Comparison of ENCODE assay signal across 7 cellular contexts in the genomic region with DNA sequence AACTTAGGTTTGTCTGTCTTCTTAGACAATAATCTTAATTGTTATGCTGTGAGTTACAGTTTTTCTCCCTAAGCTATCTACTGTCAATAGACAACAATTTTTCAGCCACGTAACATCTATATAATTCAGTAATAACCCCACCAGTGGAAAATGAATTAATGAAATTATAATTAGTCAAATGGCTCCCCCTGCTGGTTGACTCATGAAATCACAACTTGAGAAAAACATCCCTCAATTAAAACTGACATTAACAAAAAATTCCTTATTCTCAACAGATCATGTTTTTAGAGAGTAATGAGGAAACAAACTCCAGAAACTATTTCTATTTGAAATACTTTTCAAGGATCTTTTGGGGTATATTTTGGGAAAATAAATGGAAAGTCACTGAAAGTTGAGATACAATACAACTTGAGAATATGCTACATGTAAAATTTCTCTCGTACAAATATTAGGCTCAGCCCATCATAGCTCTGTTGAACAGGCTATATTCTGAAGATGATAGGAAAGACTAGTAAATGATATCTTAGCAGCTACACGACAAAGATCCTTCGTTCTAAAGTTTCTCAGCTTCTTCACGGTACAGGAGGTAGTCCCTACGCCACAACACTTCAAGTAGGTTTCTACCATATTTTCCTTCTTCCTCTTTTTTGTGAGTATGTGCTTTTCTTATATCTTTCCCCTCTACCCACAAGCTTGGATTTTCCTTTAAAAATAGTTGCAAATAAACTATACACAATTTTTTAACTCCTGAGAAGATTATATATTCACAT. TPM values are rescaled to one million over a fixed set of nuclear protein-coding genes. Genes with fewer than 3 reads are reported as not detected.
A peak's percentile ranks its signal among the peaks of the same experiment; 100 is the strongest.
DNase-seq lines count a peak whose midpoint lies in the region; ATAC-seq, FAIRE-seq and TF ChIP-seq lines count a peak whose summit lies in the region.

No MANE protein-coding gene starts in this region.

- H3K36me3 Mint-ChIP-seq in chondrocyte (ENCODE audit: low read depth), result peaks cover 1% of the 10 kb centered on the region

- ATAC-seq in GM21786 (IDR thresholded peaks at IDR 0.05; ENCODE audit: unreplicated experiment), result no peak

- no peaks in the 10 kb centered on the region for H3K9me3 Mint-ChIP-seq in chondrocyte (ENCODE audit: low read depth)

- peak; percentile 98 for TF ChIP-seq CTCF in chondrocyte (IDR thresholded peaks at IDR 0.05)

- no peak for TF ChIP-seq POLR2A in H54 (IDR thresholded peaks at IDR 0.05; ENCODE audit: low read depth, low read length)

- H3K4me1 Mint-ChIP-seq in chondrocyte (ENCODE audit: low read depth), result peaks cover 4% of the 10 kb centered on the region

- no peak overlapping the region for H3K27ac Mint-ChIP-seq in chondrocyte (ENCODE audit: unreplicated experiment)

- no peaks in the 10 kb centered on the region for H3K27me3 Mint-ChIP-seq in chondrocyte (ENCODE audit: low read depth)

- DNase-seq in COR-L47 (lab: John Stamatoyannopoulos, UW) (peak; percentile 56), H54 (ENCODE audit: insufficient read length, low spot score) (no peak), NOMO-1 treated with DMSO at 0.1 percent for 48 hours (lab: John Stamatoyannopoulos, UW; ENCODE audit: unreplicated experiment) (peak; percentile 50), chondrocyte (ENCODE audit: low spot score) (no peak), midbrain (lab: John Stamatoyannopoulos, UW) (peak; percentile 40), amygdala (lab: John Stamatoyannopoulos, UW) (no peak)

- peak; percentile 86 for FAIRE-seq in H54 (lab: Jason Lieb, UNC)

- no peak overlapping the region for H3K4me3 Mint-ChIP-seq in chondrocyte (ENCODE audit: unreplicated experiment)

RNA-seq across cellular contexts. Expression of gene PPP1R2, which starts 20.7 kb away (rescaled TPM):
- 30.5 to 46.9 TPM (median 45.8 TPM) in 3 replicates for total RNA-seq in chondrocyte

Comparison
In these comparisons a context has a peak if more than half of its experiments do, and no peak if none do; other contexts are left out.
1. DNase-seq: peak in COR-L47 (single experiment), NOMO-1 treated with DMSO at 0.1 percent for 48 hours (single experiment) and midbrain (single experiment); none in H54 (single experiment), chondrocyte (single experiment) and amygdala (0 of 56).